Comparison of ENCODE assay signal across 8 cellular contexts in the genomic region with DNA sequence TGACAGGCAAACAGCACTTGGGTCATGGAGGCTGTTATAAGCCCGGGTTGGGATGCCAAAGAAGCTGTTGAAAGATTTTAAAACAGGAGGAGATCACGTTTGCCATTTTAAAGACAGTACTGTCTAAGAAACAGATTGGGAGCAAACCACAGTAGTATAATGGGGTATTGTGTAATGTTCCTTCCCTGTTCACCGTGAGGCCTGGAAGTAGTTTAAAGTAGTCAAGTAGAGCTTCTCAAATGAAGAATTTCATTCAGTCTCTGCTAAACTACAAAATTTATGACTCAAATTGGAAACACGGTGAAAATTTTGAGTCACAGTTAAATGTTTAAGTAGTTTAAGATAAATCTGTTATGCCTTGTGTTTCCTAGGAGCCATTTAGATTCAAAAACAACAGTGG. TPM values are rescaled to one million over a fixed set of nuclear protein-coding genes. Genes with fewer than 3 reads are reported as not detected.
A peak's percentile ranks its signal among the peaks of the same experiment; 100 is the strongest.
DNase-seq lines count a peak whose midpoint lies in the region; ATAC-seq and TF ChIP-seq lines count a peak whose summit lies in the region.

No MANE protein-coding gene starts in this region.

- H3K27ac ChIP-seq in right atrium auricular region (peak overlapping the region; percentile 28 to 73), testis (peak overlapping the region; percentile 10 to 38)

- DNase-seq in activated CD4-positive, alpha-beta T cell treated with anti-CD3 and anti-CD28 coated beads for 36 hours, result no peak
- DNase-seq in activated CD4-positive, alpha-beta T cell treated with anti-CD3 and anti-CD28 coated beads, Interleukin-2, amount 50 U/mL, for 1 hour, result no peak
- DNase-seq in right atrium auricular region (ENCODE audit: low spot score) (no peak), testis (no peak), ACHN (no peak), NCI-H524 (lab: John Stamatoyannopoulos, UW) (no peak), posterior vena cava (ENCODE audit: low spot score) (no peak)

- H3K4me3 ChIP-seq in right atrium auricular region (no peak overlapping the region), testis (no peak overlapping the region)

- no peaks in the 10 kb centered on the region for H3K27me3 Mint-ChIP-seq in activated CD4-positive, alpha-beta T cell treated with anti-CD3 and anti-CD28 coated beads for 36 hours
- no peaks in the 10 kb centered on the region for H3K27me3 Mint-ChIP-seq in activated T-helper 17 cell treated with anti-CD3 and anti-CD28 coated beads, Interleukin-2, amount 50 U/mL, for 72 hours

- H3K4me1 Mint-ChIP-seq in activated CD4-positive, alpha-beta T cell treated with anti-CD3 and anti-CD28 coated beads for 36 hours, result peaks cover 38% of the 10 kb centered on the region
- H3K4me1 Mint-ChIP-seq in activated T-helper 17 cell treated with anti-CD3 and anti-CD28 coated beads, Interleukin-2, amount 50 U/mL, for 72 hours, result peaks cover 23% of the 10 kb centered on the region

- no peaks in the 10 kb centered on the region for H3K27me3 ChIP-seq in right atrium auricular region
- H3K27me3 ChIP-seq in testis, result no peaks in the 10 kb centered on the region

- H3K9me3 ChIP-seq in right atrium auricular region (no peaks in the 10 kb centered on the region), testis (no peaks in the 10 kb centered on the region)

- intact Hi-C loops in activated CD4-positive, alpha-beta T cell treated with anti-CD3 and anti-CD28 coated beads for 36 hours (cut with DNase I, micrococcal nuclease), result no loop called here
- intact Hi-C loops in testis (cut with DNase I; ENCODE audit: low total_unique reads), result no loop called here
- intact Hi-C loops in posterior vena cava (cut with DNase I), result no loop called here

- POLR2A ChIA-PET in activated CD4-positive, alpha-beta T cell treated with anti-CD3 and anti-CD28 coated beads for 36 hours (lab: Charles Lee), result interaction anchor here (0.6 kb wide), 2 partner anchors 82 to 149 kb away, joined by 3 to 4 read pairs; no protein-coding TSS in a partner anchor

- no peaks in the 10 kb centered on the region for H3K9me3 Mint-ChIP-seq in activated CD4-positive, alpha-beta T cell treated with anti-CD3 and anti-CD28 coated beads for 36 hours (ENCODE audit: low read depth)
- no peaks in the 10 kb centered on the region for H3K9me3 Mint-ChIP-seq in activated T-helper 17 cell treated with anti-CD3 and anti-CD28 coated beads, Interleukin-2, amount 50 U/mL, for 72 hours

- ATAC-seq in activated CD4-positive, alpha-beta T cell treated with anti-CD3 and anti-CD28 coated beads for 36 hours, result peak; percentile 52
- peak; percentile 48 for ATAC-seq in activated T-helper 17 cell treated with anti-CD3 and anti-CD28 coated beads, Interleukin-2, amount 50 U/mL, for 72 hours (replicated peaks)

- H3K4me1 ChIP-seq in right atrium auricular region (peaks cover 0 to 79% of the 10 kb centered on the region in 2 donors), testis (peaks cover 34% of the 10 kb centered on the region)

- no peak overlapping the region for H3K4me3 Mint-ChIP-seq in activated CD4-positive, alpha-beta T cell treated with anti-CD3 and anti-CD28 coated beads for 36 hours
- H3K4me3 Mint-ChIP-seq in activated T-helper 17 cell treated with anti-CD3 and anti-CD28 coated beads, Interleukin-2, amount 50 U/mL, for 72 hours, result peak overlapping the region; percentile 47

- no peak for TF ChIP-seq POLR2A in testis (IDR thresholded peaks at IDR 0.05)

- in situ Hi-C loops in ACHN (cut with HindIII; ENCODE audit: low pct_ligation_motif_present, low pct_unique_long_range_greater_than_20kb, low sequenced_read_pairs), result no loop called here

- CTCF ChIA-PET in activated CD4-positive, alpha-beta T cell treated with anti-CD3 and anti-CD28 coated beads for 36 hours (lab: Charles Lee), result interaction anchor here (0.8 to 1.2 kb wide), 5 partner anchors 14 to 215 kb away, joined by 3 to 5 read pairs (median 3); no protein-coding TSS in a partner anchor

- peaks cover 34% of the 10 kb centered on the region for H3K36me3 Mint-ChIP-seq in activated CD4-positive, alpha-beta T cell treated with anti-CD3 and anti-CD28 coated beads for 36 hours (ENCODE audit: low read depth)
- H3K36me3 Mint-ChIP-seq in activated T-helper 17 cell treated with anti-CD3 and anti-CD28 coated beads, Interleukin-2, amount 50 U/mL, for 72 hours (ENCODE audit: low read depth), result peaks cover 83% of the 10 kb centered on the region

- WGBS in testis, 2 donors, result 30 to 52% methylated on average over 4 of the region's 4 CpGs

- H3K27ac Mint-ChIP-seq in activated CD4-positive, alpha-beta T cell treated with anti-CD3 and anti-CD28 coated beads for 36 hours, result peak overlapping the region; percentile 88
- H3K27ac Mint-ChIP-seq in activated T-helper 17 cell treated with anti-CD3 and anti-CD28 coated beads, Interleukin-2, amount 50 U/mL, for 72 hours, result peak overlapping the region; percentile 81

- no peak for TF ChIP-seq CTCF in right atrium auricular region (IDR thresholded peaks at IDR 0.05)
- no peak for TF ChIP-seq CTCF in testis (IDR thresholded peaks at IDR 0.05)

- H3K36me3 ChIP-seq in right atrium auricular region, result peaks cover 66% of the 10 kb centered on the region
- H3K36me3 ChIP-seq in testis (ENCODE audit: low read depth, missing control alignments), result no peaks in the 10 kb centered on the region

RNA-seq across cellular contexts. Expression of gene ATP2A2, which starts 35.8 kb away (rescaled TPM):
- total RNA-seq in activated CD4-positive, alpha-beta T cell treated with anti-CD3 and anti-CD28 coated beads for 36 hours, result 100 to 1,000 TPM; 116 to 130 TPM
- 100 to 1,000 TPM; 135 to 261 TPM for total RNA-seq in activated T-helper 17 cell treated with anti-CD3 and anti-CD28 coated beads, Interleukin-2, amount 50 U/mL, for 72 hours
- total RNA-seq in right atrium auricular region (1,000 to 10,000 TPM; 1,597 to 3,086 TPM), testis (100 to 1,000 TPM; 205 to 226 TPM), posterior vena cava (100 to 1,000 TPM; 222 to 263 TPM)
- 291 TPM for polyA plus RNA-seq in testis (ENCODE audit: insufficient read depth, low read depth, low replicate concordance)

Comparison
In these comparisons a context has a peak if more than half of its experiments do, and no peak if none do; other contexts are left out.
1. RNA of gene ATP2A2, which starts 35.8 kb away (total RNA-seq): 1,597 to 3,086 TPM in right atrium auricular region; 222 to 263 TPM in posterior vena cava, 135 to 261 TPM in activated T-helper 17 cell treated with anti-CD3 and anti-CD28 coated beads, Interleukin-2, amount 50 U/mL, for 72 hours, 205 to 226 TPM in testis and 116 to 130 TPM in activated CD4-positive, alpha-beta T cell treated with anti-CD3 and anti-CD28 coated beads for 36 hours; every median in the first group is over 4 times any median in the second.